Comparison of ENCODE assay signal across 8 cellular contexts in the genomic region with DNA sequence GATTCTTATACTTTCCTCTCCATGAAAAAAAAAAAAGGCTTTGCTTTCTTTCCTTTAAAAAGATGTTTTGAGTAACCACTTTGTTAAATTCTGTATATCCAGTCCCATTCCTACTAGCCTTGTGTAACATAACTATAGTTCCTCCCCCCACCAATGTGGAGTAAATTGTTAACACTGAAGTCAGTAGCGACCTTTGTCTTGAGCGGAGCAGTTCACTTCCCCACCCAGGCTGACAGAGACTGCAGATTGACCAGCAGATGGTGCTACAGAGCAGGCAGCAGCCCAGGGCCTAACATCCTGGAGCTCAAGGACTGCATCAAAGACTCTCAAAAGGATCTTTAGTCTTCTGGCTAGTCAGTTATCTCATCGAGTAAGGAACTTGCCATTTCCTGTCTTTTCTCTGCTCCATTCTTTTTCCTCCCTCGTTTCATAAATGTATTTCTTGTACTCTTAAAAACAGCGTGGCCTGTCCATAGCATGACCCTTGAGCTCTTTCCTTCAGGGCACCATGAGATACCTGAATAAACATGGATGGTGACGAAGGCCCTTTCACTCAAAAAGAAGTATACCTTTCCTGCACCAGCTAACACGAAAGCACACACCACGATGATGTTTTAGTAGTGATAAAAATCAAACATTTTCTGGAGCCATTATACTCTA.
DNase-seq lines count a peak whose midpoint lies in the region; ATAC-seq, FAIRE-seq and TF ChIP-seq lines count a peak whose summit lies in the region.

No MANE protein-coding gene starts in this region.

- WGBS in H9 (ENCODE audit: extremely low coverage, insufficient read length, low lambda C conversion rate): no CpG with 5 or more reads among the region's 8 CpGs
- WGBS in gastroesophageal sphincter (ENCODE audit: low coverage in 1 of 2), 2 donors: 36 to 40% methylated on average over 7 to 8 of the region's 8 CpGs
- WGBS in pancreas, 2 donors: 28 to 35% methylated on average over 8 of the region's 8 CpGs

- H3K27ac ChIP-seq in H9 (ENCODE audit: insufficient read length, low read depth, low read length) (no peak overlapping the region), gastroesophageal sphincter (no peak overlapping the region), pancreas (no peak overlapping the region), uterus (no peak overlapping the region)

- H3K4me1 ChIP-seq in H9 (ENCODE audit: insufficient read depth, low read length): no peaks in the 10 kb centered on the region
- no peaks in the 10 kb centered on the region for H3K4me1 ChIP-seq in gastroesophageal sphincter
- peaks cover 0 to 13% (median 9%) of the 10 kb centered on the region in 3 donors for H3K4me1 ChIP-seq in pancreas
- no peaks in the 10 kb centered on the region for H3K4me1 ChIP-seq in uterus

- no peak overlapping the region for H2BK12ac ChIP-seq in H9 (ENCODE audit: insufficient read length, low read depth, low read length)

- H2AK5ac ChIP-seq in H9 (ENCODE audit: insufficient read length, low read length): no peak overlapping the region

- H3K9me3 ChIP-seq in H9 (ENCODE audit: control insufficient read depth, low read depth, low read length) (no peaks in the 10 kb centered on the region), gastroesophageal sphincter (no peaks in the 10 kb centered on the region), pancreas (no peaks in the 10 kb centered on the region), uterus (no peaks in the 10 kb centered on the region)

- FAIRE-seq in RCC 7860 (lab: Jason Lieb, UNC) (peak; percentile 60), pancreas (lab: Jason Lieb, UNC) (peak; percentile 94)

- no peak overlapping the region; a peak in 1 of 7 replicates for H3K27ac Mint-ChIP-seq in H9
- H3K27ac Mint-ChIP-seq in activated T-helper 2 cell treated with anti-CD3 and anti-CD28 coated beads, Interferon-gamma antibody, Interleukin-2, Interleukin-4, amounts not matched to agents 10 μg/mL and 5 μg/mL and 100 μg/mL, durations not matched to agents 14 hours and 24 hours and 36 hours: no peak overlapping the region

- H3K27me3 ChIP-seq in H9 (ENCODE audit: insufficient read depth, low read length): no peaks in the 10 kb centered on the region
- no peaks in the 10 kb centered on the region for H3K27me3 ChIP-seq in gastroesophageal sphincter
- no peaks in the 10 kb centered on the region for H3K27me3 ChIP-seq in pancreas
- H3K27me3 ChIP-seq in uterus: no peaks in the 10 kb centered on the region

- no peak overlapping the region for H2BK120ac ChIP-seq in H9 (ENCODE audit: low read depth, low read length, poor library complexity, severe bottlenecking)

- no peak overlapping the region for H2AFZ ChIP-seq in H9 (ENCODE audit: low read length)

- intact Hi-C loops in activated T-helper 2 cell treated with anti-CD3 and anti-CD28 coated beads, Interferon-gamma antibody, Interleukin-2, Interleukin-4, amounts not matched to agents 10 μg/mL and 5 μg/mL and 100 μg/mL, durations not matched to agents 14 hours and 24 hours and 36 hours (cut with micrococcal nuclease): loop anchor here (5.0 kb wide), 1 partner anchor 417 kb away; no protein-coding TSS in a partner anchor
- intact Hi-C loops in pancreas (cut with DNase I) (loop anchor here in 2 of 3 donors (5.0 to 10.0 kb wide), 2 partner anchors 122 to 124 kb away; no protein-coding TSS in a partner anchor), uterus (cut with DNase I; ENCODE audit: low total_unique reads) (no loop called here)

- no peaks in the 10 kb centered on the region for H3K79me1 ChIP-seq in H9 (ENCODE audit: insufficient read depth, low read depth, low read length, poor library complexity, severe bottlenecking)

- no peak overlapping the region for H3K18ac ChIP-seq in H9 (ENCODE audit: insufficient read length, low read depth, low read length)

- H3K36me3 ChIP-seq in gastroesophageal sphincter: no peaks in the 10 kb centered on the region
- H3K36me3 ChIP-seq in pancreas: no peaks in the 10 kb centered on the region
- no peaks in the 10 kb centered on the region for H3K36me3 ChIP-seq in uterus

- H3K9ac ChIP-seq in H9 (ENCODE audit: extremely low read depth, insufficient read length, low read length): no peak overlapping the region

- no peak overlapping the region for H3K4me2 ChIP-seq in H9 (ENCODE audit: insufficient read depth, insufficient read length, low read length)

- H3K4me1 Mint-ChIP-seq in H9: peaks cover 24 to 26% of the 10 kb centered on the region in 2 experiments
- no peaks in the 10 kb centered on the region for H3K4me1 Mint-ChIP-seq in activated T-helper 2 cell treated with anti-CD3 and anti-CD28 coated beads, Interferon-gamma antibody, Interleukin-2, Interleukin-4, amounts not matched to agents 10 μg/mL and 5 μg/mL and 100 μg/mL, durations not matched to agents 14 hours and 24 hours and 36 hours (ENCODE audit: low read depth)

- no peak overlapping the region for H3K56ac ChIP-seq in H9 (ENCODE audit: insufficient read length, low read depth, low read length)

- no peaks in the 10 kb centered on the region for H3K79me2 ChIP-seq in H9 (ENCODE audit: insufficient read depth, low read length)

- H3K23me2 ChIP-seq in H9 (ENCODE audit: insufficient read length, low read depth, low read length, poor library complexity, severe bottlenecking): no peaks in the 10 kb centered on the region

- no peaks in the 10 kb centered on the region for H4K20me1 ChIP-seq in H9 (ENCODE audit: control insufficient read depth, insufficient read depth, insufficient read length)

- ATAC-seq in gastroesophageal sphincter (peak; percentile 74), pancreas (peak; percentile 82 to 93 (median 91))

- no peak overlapping the region for H3K4me3 ChIP-seq in LNCaP clone FGC (ENCODE audit: low read depth, low read length)
- no peak overlapping the region for H3K4me3 ChIP-seq in gastroesophageal sphincter
- no peak overlapping the region for H3K4me3 ChIP-seq in pancreas
- no peak overlapping the region for H3K4me3 ChIP-seq in uterus

- H3K27me3 Mint-ChIP-seq in H9 (ENCODE audit: low read depth): 0 out of 2 replicates have a peak, but pooled peaks cover under 1% of the 10 kb centered on the region
- peaks cover 2% of the 10 kb centered on the region for H3K27me3 Mint-ChIP-seq in activated T-helper 2 cell treated with anti-CD3 and anti-CD28 coated beads, Interferon-gamma antibody, Interleukin-2, Interleukin-4, amounts not matched to agents 10 μg/mL and 5 μg/mL and 100 μg/mL, durations not matched to agents 14 hours and 24 hours and 36 hours (ENCODE audit: low read depth)

- H3K4ac ChIP-seq in H9 (ENCODE audit: low read depth, low read length): no peak overlapping the region

- no peaks in the 10 kb centered on the region for H3K9me3 Mint-ChIP-seq in H9
- H3K9me3 Mint-ChIP-seq in activated T-helper 2 cell treated with anti-CD3 and anti-CD28 coated beads, Interferon-gamma antibody, Interleukin-2, Interleukin-4, amounts not matched to agents 10 μg/mL and 5 μg/mL and 100 μg/mL, durations not matched to agents 14 hours and 24 hours and 36 hours: no peaks in the 10 kb centered on the region

- no peak overlapping the region for H2BK20ac ChIP-seq in H9 (ENCODE audit: low read depth, low read length, poor library complexity, severe bottlenecking)

- DNase-seq in H9 (peak; percentile 86), LNCaP clone FGC (ENCODE audit: low read depth) (peak; percentile 21), RCC 7860 (ENCODE audit: low spot score) (peak; percentile 62), pancreas (peak; percentile 71 to 80 (median 75)), uterus (peak; percentile 41 to 51)
- peak; percentile 45 for DNase-seq in activated T-helper 2 cell treated with anti-CD3 and anti-CD28 coated beads, Interferon-gamma antibody, Interleukin-2, Interleukin-4, amounts not matched to agents 10 μg/mL and 5 μg/mL and 100 μg/mL, durations not matched to agents 14 hours and 24 hours and 36 hours (ENCODE audit: low spot score)

- H2BK15ac ChIP-seq in H9 (ENCODE audit: low read depth, low read length): no peak overlapping the region

- no peaks in the 10 kb centered on the region for H3K36me3 Mint-ChIP-seq in H9 (ENCODE audit: insufficient read depth in 1 of 3, low read depth in 3 of 3)
- no peaks in the 10 kb centered on the region for H3K36me3 Mint-ChIP-seq in activated T-helper 2 cell treated with anti-CD3 and anti-CD28 coated beads, Interferon-gamma antibody, Interleukin-2, Interleukin-4, amounts not matched to agents 10 μg/mL and 5 μg/mL and 100 μg/mL, durations not matched to agents 14 hours and 24 hours and 36 hours (ENCODE audit: low read depth)

- H3K14ac ChIP-seq in H9 (ENCODE audit: insufficient read depth, low read length): no peak overlapping the region

- H3K4me3 Mint-ChIP-seq in H9: no peak overlapping the region
- no peak overlapping the region for H3K4me3 Mint-ChIP-seq in activated T-helper 2 cell treated with anti-CD3 and anti-CD28 coated beads, Interferon-gamma antibody, Interleukin-2, Interleukin-4, amounts not matched to agents 10 μg/mL and 5 μg/mL and 100 μg/mL, durations not matched to agents 14 hours and 24 hours and 36 hours (ENCODE audit: low read depth)

- TF ChIP-seq POLR2A in gastroesophageal sphincter (IDR thresholded peaks at IDR 0.05): no peak
- TF ChIP-seq POLR2A in uterus (IDR thresholded peaks at IDR 0.05): no peak

- H4K8ac ChIP-seq in H9 (replicated peaks; ENCODE audit: insufficient read length, low read depth, low read length): no peak overlapping the region

- no peak overlapping the region for H3T11ph ChIP-seq in H9 (ENCODE audit: low read length)

- no peak overlapping the region for H4K91ac ChIP-seq in H9 (ENCODE audit: insufficient read length, low read depth, low read length)

- H3K23ac ChIP-seq in H9 (ENCODE audit: insufficient read length, low read depth, low read length): no peak overlapping the region

- TF ChIP-seq EP300 in gastroesophageal sphincter (IDR thresholded peaks at IDR 0.05): no peak

- no peak overlapping the region for H4K5ac ChIP-seq in H9 (ENCODE audit: insufficient read length, low read depth, low read length)

- no peak overlapping the region for H2BK5ac ChIP-seq in H9 (ENCODE audit: insufficient read length, low read length)

- peak; percentile 14 for TF ChIP-seq CTCF in GM12801 (IDR thresholded peaks at IDR 0.05; ENCODE audit: extremely low read depth, insufficient read length)
- peak; percentile 98 for TF ChIP-seq CTCF in H9 (conservative IDR thresholded peaks at IDR 0.05)
- peak; percentile 99 for TF ChIP-seq CTCF in LNCaP clone FGC (IDR thresholded peaks at IDR 0.05; ENCODE audit: control insufficient read depth, extremely low read depth, insufficient read depth)
- TF ChIP-seq CTCF in gastroesophageal sphincter (IDR thresholded peaks at IDR 0.05): peak; percentile 58 to 91 (median 78)
- TF ChIP-seq CTCF in pancreas (IDR thresholded peaks at IDR 0.05): peak; percentile 80 to 91 (median 86)
- TF ChIP-seq CTCF in uterus (IDR thresholded peaks at IDR 0.05): peak; percentile 60 to 69 (median 63)

Comparison
In these comparisons a context has a peak if more than half of its experiments do, and no peak if none do; other contexts are left out.
1. CTCF ChIP-seq: peak in every context shown above with its lines; median percentile 99 in LNCaP clone FGC; 98 in H9; 86 in pancreas; 78 in gastroesophageal sphincter; 63 in uterus; 14 in GM12801.
2. DNase-seq: peak in every context shown above with its lines; median percentile 86 in H9; 75 in pancreas; 62 in RCC 7860; 46 in uterus; 45 in activated T-helper 2 cell treated with anti-CD3 and anti-CD28 coated beads, Interferon-gamma antibody, Interleukin-2, Interleukin-4, amounts not matched to agents 10 μg/mL and 5 μg/mL and 100 μg/mL, durations not matched to agents 14 hours and 24 hours and 36 hours; 21 in LNCaP clone FGC.